ENCODE assay signal across 1 cellular context in genomic region chr5:102296229-102296817, GRCh38.
A peak's percentile ranks its signal among the peaks of the same experiment; 100 is the strongest.
TF ChIP-seq lines count a peak whose summit lies in the region.

Gene SLCO4C1, minus strand, starts transcription at chr5:102296284. Its CDS starts 22 bp downstream, at chr5:102296262.

TF ChIP-seq in HepG2, 621 proteins besides CTCF, POLR2A, EP300 and RAD21 (continued from another document and continues in another):
- TF ChIP-seq HNF1A (IDR thresholded peaks at IDR 0.05; ENCODE audit: low read depth) (no peak), HNF1A (CRISPR knock-in tag; IDR thresholded peaks at IDR 0.05; ENCODE audit: borderline replicate concordance) (peak; percentile 69; the same call in 1 of the 2 replicates), ZNF44 (CRISPR knock-in tag; IDR thresholded peaks at IDR 0.05) (peak; percentile 78; the same call in 1 of the 2 replicates), ZNF121 (CRISPR knock-in tag; IDR thresholded peaks at IDR 0.05) (peak; percentile 89), ZNF597 (CRISPR knock-in tag; IDR thresholded peaks at IDR 0.05) (no peak), ARID5B (CRISPR knock-in tag; IDR thresholded peaks at IDR 0.05) (peak; percentile 75), ZNF770 (CRISPR knock-in tag; IDR thresholded peaks at IDR 0.05) (peak; percentile 88), XRCC5 (optimal IDR thresholded peaks at IDR 0.05; ENCODE audit: low read length) (peak; percentile 84), ZFX (CRISPR knock-in tag; IDR thresholded peaks at IDR 0.05; ENCODE audit: low read depth) (peak; percentile 33; the same call in 1 of the 2 replicates), ZNF564 (CRISPR knock-in tag; IDR thresholded peaks at IDR 0.05) (0 out of 2 replicates have a peak, but pooled peaks have one; percentile 65), HINFP (CRISPR knock-in tag; IDR thresholded peaks at IDR 0.05; ENCODE audit: low read depth) (0 out of 2 replicates have a peak, but pooled peaks have one; percentile 55), DRAP1 (CRISPR knock-in tag; IDR thresholded peaks at IDR 0.05) (peak; percentile 27; the same call in 1 of the 2 replicates), ZNF33A (CRISPR knock-in tag; IDR thresholded peaks at IDR 0.05; ENCODE audit: borderline replicate concordance) (0 out of 2 replicates have a peak, but pooled peaks have one; percentile 80), ZBTB10 (CRISPR knock-in tag; IDR thresholded peaks at IDR 0.05; ENCODE audit: borderline replicate concordance) (peak; percentile 65; the same call in 1 of the 2 replicates), AHDC1 (CRISPR knock-in tag; IDR thresholded peaks at IDR 0.05; ENCODE audit: borderline replicate concordance) (peak; percentile 85), ZNF720 (CRISPR knock-in tag; IDR thresholded peaks at IDR 0.05) (no peak), GPBP1L1 (CRISPR knock-in tag; IDR thresholded peaks at IDR 0.05) (no peak), SMARCC2 (IDR thresholded peaks at IDR 0.05) (no peak), SATB2 (CRISPR knock-in tag; IDR thresholded peaks at IDR 0.05) (no peak), ZNF276 (CRISPR knock-in tag; IDR thresholded peaks at IDR 0.05; ENCODE audit: low read depth) (peak; percentile 21; the same call in 1 of the 2 replicates), RXRA (CRISPR knock-in tag; IDR thresholded peaks at IDR 0.05) (peak; percentile 65; the same call in 1 of the 2 replicates), ZNF292 (CRISPR knock-in tag; IDR thresholded peaks at IDR 0.05; ENCODE audit: borderline replicate concordance, low read depth) (peak; percentile 97)
